1 cellular context compared by ENCODE assay signal in genomic region chr10:26737730-26738129, GRCh38.
TF ChIP-seq lines count a peak whose summit lies in the region.

No MANE protein-coding gene starts in this region.

TF ChIP-seq in GM12878, 131 proteins besides CTCF, POLR2A, EP300 and RAD21 (continued from another document and continues in another):
- TF ChIP-seq, protein P1, sequence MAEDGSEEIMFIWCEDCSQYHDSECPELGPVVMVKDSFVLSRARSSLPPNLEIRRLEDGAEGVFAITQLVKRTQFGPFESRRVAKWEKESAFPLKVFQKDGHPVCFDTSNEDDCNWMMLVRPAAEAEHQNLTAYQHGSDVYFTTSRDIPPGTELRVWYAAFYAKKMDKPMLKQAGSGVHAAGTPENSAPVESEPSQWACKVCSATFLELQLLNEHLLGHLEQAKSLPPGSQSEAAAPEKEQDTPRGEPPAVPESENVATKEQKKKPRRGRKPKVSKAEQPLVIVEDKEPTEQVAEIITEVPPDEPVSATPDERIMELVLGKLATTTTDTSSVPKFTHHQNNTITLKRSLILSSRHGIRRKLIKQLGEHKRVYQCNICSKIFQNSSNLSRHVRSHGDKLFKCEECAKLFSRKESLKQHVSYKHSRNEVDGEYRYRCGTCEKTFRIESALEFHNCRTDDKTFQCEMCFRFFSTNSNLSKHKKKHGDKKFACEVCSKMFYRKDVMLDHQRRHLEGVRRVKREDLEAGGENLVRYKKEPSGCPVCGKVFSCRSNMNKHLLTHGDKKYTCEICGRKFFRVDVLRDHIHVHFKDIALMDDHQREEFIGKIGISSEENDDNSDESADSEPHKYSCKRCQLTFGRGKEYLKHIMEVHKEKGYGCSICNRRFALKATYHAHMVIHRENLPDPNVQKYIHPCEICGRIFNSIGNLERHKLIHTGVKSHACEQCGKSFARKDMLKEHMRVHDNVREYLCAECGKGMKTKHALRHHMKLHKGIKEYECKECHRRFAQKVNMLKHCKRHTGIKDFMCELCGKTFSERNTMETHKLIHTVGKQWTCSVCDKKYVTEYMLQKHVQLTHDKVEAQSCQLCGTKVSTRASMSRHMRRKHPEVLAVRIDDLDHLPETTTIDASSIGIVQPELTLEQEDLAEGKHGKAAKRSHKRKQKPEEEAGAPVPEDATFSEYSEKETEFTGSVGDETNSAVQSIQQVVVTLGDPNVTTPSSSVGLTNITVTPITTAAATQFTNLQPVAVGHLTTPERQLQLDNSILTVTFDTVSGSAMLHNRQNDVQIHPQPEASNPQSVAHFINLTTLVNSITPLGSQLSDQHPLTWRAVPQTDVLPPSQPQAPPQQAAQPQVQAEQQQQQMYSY (CRISPR knock-in tag; IDR thresholded peaks at IDR 0.05), result no peak
- peak; percentile 56 for TF ChIP-seq MEF2B (IDR thresholded peaks at IDR 0.05; ENCODE audit: partially characterized antibody, poor library complexity, severe bottlenecking)
- TF ChIP-seq SREBF1 (IDR thresholded peaks at IDR 0.05; ENCODE audit: low read length), result no peak
- TF ChIP-seq CHD1 (IDR thresholded peaks at IDR 0.05; ENCODE audit: low read depth, low read length), result 0 out of 2 replicates have a peak, but pooled peaks have one; percentile 41
- TF ChIP-seq STAT1 (conservative IDR thresholded peaks at IDR 0.05), result no peak
- TF ChIP-seq POLR2AphosphoS2 (IDR thresholded peaks at IDR 0.05; ENCODE audit: low read depth, low read length), result no peak
- TF ChIP-seq TCF7 (IDR thresholded peaks at IDR 0.05; ENCODE audit: borderline replicate concordance), result no peak
- TF ChIP-seq SIX5 (IDR thresholded peaks at IDR 0.05; ENCODE audit: low read depth, low read length, severe bottlenecking), result no peak
- peak; percentile 89 for TF ChIP-seq YY1 (IDR thresholded peaks at IDR 0.05; ENCODE audit: low read depth, low read length)
- TF ChIP-seq NBN (IDR thresholded peaks at IDR 0.05), result peak; percentile 88
- peak; percentile 59; the same call in 1 of the 2 replicates for TF ChIP-seq CBX5 (IDR thresholded peaks at IDR 0.05; ENCODE audit: low read depth)
- TF ChIP-seq IKZF2 (IDR thresholded peaks at IDR 0.05), result peak; percentile 84 to 92
- TF ChIP-seq TCF12 (IDR thresholded peaks at IDR 0.05; ENCODE audit: low read depth, low read length), result peak; percentile 50; the same call in 1 of the 2 replicates
- TF ChIP-seq CEBPB (IDR thresholded peaks at IDR 0.05; ENCODE audit: borderline replicate concordance in 1 of 2, low read depth in 2 of 2, low read length in 2 of 2), result no peak
- peak; percentile 94 for TF ChIP-seq SPI1 (IDR thresholded peaks at IDR 0.05; ENCODE audit: borderline replicate concordance, insufficient read depth, low read depth, low read length)
- TF ChIP-seq ASH2L (IDR thresholded peaks at IDR 0.05; ENCODE audit: borderline replicate concordance, low read depth), result no peak
- TF ChIP-seq ETV6 (conservative IDR thresholded peaks at IDR 0.05 in 1 of 2, IDR thresholded peaks at IDR 0.05 in 1 of 2; ENCODE audit: borderline replicate concordance in 1 of 2, low read depth in 1 of 2), result peak in 1 of 2 experiments; percentile 92; a peak in 2 of 4 replicates
- peak; percentile 67; the same call in 1 of the 3 replicates for TF ChIP-seq POU2F2 (IDR thresholded peaks at IDR 0.05; ENCODE audit: borderline replicate concordance, low read depth, low read length)
- TF ChIP-seq HDAC6 (IDR thresholded peaks at IDR 0.05; ENCODE audit: unreplicated experiment), result no peak
- TF ChIP-seq ZBED1 (IDR thresholded peaks at IDR 0.05; ENCODE audit: borderline replicate concordance), result peak; percentile 90
- TF ChIP-seq MXI1 (IDR thresholded peaks at IDR 0.05; ENCODE audit: low read depth, low read length), result peak; percentile 43; the same call in 1 of the 2 replicates
- TF ChIP-seq PAX8 (IDR thresholded peaks at IDR 0.05), result no peak
- no peak for TF ChIP-seq FOS (IDR thresholded peaks at IDR 0.05; ENCODE audit: borderline replicate concordance, extremely low read depth, insufficient read length)
- no peak for TF ChIP-seq CEBPZ (IDR thresholded peaks at IDR 0.05; ENCODE audit: low read depth, low read length)
- TF ChIP-seq BCL11A (IDR thresholded peaks at IDR 0.05; ENCODE audit: low read depth, low read length), result peak; percentile 76
- no peak for TF ChIP-seq ATF3 (IDR thresholded peaks at IDR 0.05; ENCODE audit: borderline replicate concordance, extremely low read depth, low read depth, low read length)
- TF ChIP-seq CHD4 (IDR thresholded peaks at IDR 0.05), result no peak
- TF ChIP-seq E2F4 (IDR thresholded peaks at IDR 0.05; ENCODE audit: low read depth, low read length), result no peak
- no peak for TF ChIP-seq SMARCA5 (IDR thresholded peaks at IDR 0.05)
- TF ChIP-seq ATF7 (IDR thresholded peaks at IDR 0.05; ENCODE audit: low read depth), result peak; percentile 71
- TF ChIP-seq LARP7 (IDR thresholded peaks at IDR 0.05), result no peak
- TF ChIP-seq, protein P2, sequence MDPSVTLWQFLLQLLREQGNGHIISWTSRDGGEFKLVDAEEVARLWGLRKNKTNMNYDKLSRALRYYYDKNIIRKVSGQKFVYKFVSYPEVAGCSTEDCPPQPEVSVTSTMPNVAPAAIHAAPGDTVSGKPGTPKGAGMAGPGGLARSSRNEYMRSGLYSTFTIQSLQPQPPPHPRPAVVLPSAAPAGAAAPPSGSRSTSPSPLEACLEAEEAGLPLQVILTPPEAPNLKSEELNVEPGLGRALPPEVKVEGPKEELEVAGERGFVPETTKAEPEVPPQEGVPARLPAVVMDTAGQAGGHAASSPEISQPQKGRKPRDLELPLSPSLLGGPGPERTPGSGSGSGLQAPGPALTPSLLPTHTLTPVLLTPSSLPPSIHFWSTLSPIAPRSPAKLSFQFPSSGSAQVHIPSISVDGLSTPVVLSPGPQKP (IDR thresholded peaks at IDR 0.05; ENCODE audit: low read depth, low read length), result no peak
- TF ChIP-seq, protein P3, sequence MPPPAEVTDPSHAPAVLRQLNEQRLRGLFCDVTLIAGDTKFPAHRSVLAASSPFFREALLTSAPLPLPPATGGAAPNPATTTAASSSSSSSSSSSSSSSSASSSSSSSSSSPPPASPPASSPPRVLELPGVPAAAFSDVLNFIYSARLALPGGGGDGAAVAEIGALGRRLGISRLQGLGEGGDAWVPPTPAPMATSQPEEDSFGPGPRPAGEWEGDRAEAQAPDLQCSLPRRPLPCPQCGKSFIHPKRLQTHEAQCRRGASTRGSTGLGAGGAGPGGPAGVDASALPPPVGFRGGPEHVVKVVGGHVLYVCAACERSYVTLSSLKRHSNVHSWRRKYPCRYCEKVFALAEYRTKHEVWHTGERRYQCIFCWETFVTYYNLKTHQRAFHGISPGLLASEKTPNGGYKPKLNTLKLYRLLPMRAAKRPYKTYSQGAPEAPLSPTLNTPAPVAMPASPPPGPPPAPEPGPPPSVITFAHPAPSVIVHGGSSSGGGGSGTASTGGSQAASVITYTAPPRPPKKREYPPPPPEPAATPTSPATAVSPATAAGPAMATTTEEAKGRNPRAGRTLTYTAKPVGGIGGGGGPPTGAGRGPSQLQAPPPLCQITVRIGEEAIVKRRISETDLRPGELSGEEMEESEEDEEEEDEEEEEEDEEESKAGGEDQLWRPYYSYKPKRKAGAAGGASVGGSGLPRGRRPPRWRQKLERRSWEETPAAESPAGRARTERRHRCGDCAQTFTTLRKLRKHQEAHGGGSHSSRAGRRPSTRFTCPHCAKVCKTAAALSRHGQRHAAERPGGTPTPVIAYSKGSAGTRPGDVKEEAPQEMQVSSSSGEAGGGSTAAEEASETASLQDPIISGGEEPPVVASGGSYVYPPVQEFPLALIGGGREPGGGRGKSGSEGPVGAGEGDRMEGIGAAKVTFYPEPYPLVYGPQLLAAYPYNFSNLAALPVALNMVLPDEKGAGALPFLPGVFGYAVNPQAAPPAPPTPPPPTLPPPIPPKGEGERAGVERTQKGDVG (CRISPR knock-in tag; IDR thresholded peaks at IDR 0.05), result no peak
- no peak for TF ChIP-seq KDM1A (IDR thresholded peaks at IDR 0.05; ENCODE audit: borderline replicate concordance)
- no peak; the same call in 1 of the 2 replicates for TF ChIP-seq BACH1 (IDR thresholded peaks at IDR 0.05; ENCODE audit: borderline replicate concordance)
- TF ChIP-seq CBX3 (IDR thresholded peaks at IDR 0.05; ENCODE audit: borderline replicate concordance, low read depth), result no peak
- no peak for TF ChIP-seq EGR1 (IDR thresholded peaks at IDR 0.05; ENCODE audit: borderline replicate concordance in 1 of 2, low read depth in 2 of 2, low read length in 2 of 2)
- TF ChIP-seq CREM (IDR thresholded peaks at IDR 0.05; ENCODE audit: low read depth), result peak; percentile 87
- peak; percentile 89 for TF ChIP-seq ATF2 (IDR thresholded peaks at IDR 0.05; ENCODE audit: low read length)
- peak; percentile 85 for TF ChIP-seq EED (IDR thresholded peaks at IDR 0.05; ENCODE audit: low read depth)
- TF ChIP-seq GABPA (IDR thresholded peaks at IDR 0.05; ENCODE audit: low read depth), result peak; percentile 61; the same call in 1 of the 2 replicates
- no peak; the same call in 1 of the 2 replicates for TF ChIP-seq MTA3 (IDR thresholded peaks at IDR 0.05; ENCODE audit: borderline replicate concordance, low read length)
- TF ChIP-seq MEF2A (IDR thresholded peaks at IDR 0.05; ENCODE audit: insufficient read depth, low read depth, low read length), result 0 out of 2 replicates have a peak, but pooled peaks have one; percentile 60
- peak; percentile 84 for TF ChIP-seq MAX (IDR thresholded peaks at IDR 0.05; ENCODE audit: low read depth, low read length)
- TF ChIP-seq SUPT20H (IDR thresholded peaks at IDR 0.05; ENCODE audit: borderline replicate concordance, control insufficient read depth, low read depth, low read length), result no peak
- TF ChIP-seq, protein P4, sequence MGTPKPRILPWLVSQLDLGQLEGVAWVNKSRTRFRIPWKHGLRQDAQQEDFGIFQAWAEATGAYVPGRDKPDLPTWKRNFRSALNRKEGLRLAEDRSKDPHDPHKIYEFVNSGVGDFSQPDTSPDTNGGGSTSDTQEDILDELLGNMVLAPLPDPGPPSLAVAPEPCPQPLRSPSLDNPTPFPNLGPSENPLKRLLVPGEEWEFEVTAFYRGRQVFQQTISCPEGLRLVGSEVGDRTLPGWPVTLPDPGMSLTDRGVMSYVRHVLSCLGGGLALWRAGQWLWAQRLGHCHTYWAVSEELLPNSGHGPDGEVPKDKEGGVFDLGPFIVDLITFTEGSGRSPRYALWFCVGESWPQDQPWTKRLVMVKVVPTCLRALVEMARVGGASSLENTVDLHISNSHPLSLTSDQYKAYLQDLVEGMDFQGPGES (IDR thresholded peaks at IDR 0.05), result no peak
- 0 out of 2 replicates have a peak, but pooled peaks have one; percentile 51 for TF ChIP-seq HDGF (IDR thresholded peaks at IDR 0.05)
- peak; percentile 94 for TF ChIP-seq ZNF384 (IDR thresholded peaks at IDR 0.05; ENCODE audit: borderline replicate concordance, low read depth, low read length)
- TF ChIP-seq BHLHE40 (IDR thresholded peaks at IDR 0.05; ENCODE audit: borderline replicate concordance in 1 of 2, low read depth in 2 of 2, low read length in 1 of 2), result peak; percentile 82 to 85
